ENCODE assay signal across 9 cellular contexts in the genomic region with DNA sequence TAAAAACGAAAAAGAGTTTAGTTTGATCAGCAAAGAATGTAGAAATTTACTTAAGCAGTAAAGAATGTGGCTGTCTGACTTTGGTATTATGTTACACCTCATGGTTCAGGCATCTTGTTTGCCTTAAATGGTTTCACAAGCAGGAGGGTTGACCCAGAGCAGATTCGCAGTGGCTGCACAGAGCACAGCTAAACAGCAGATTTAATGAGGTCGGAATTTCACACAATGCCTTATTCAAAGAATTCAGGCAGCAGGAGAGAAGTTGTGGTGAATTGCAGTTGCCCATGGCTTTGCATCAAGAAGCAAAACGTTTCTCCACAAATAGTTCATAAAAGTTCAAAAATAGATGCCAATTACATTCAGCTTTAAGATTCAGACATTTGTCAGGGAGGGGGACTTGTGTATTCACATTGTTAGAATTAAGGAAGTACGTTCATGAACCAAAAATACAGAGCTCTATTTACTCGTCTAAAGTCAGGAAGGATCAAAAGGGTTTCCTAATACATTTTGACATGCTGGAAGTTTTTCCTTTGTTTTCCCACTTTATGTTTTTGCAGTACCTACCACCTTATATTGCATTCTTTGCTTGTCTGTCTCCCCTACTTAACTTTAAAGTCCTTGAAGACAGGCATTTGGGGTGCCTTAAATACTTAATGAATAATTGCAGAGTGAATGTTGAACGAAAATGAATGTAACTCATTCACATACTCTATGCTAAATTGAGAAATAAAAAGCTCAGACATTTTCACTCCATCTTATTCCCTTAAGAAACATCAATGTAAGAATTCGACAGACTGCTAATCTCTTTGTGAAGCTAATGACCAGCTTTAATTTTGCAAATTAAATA.
DNase-seq lines count a peak whose midpoint lies in the region; ATAC-seq and TF ChIP-seq lines count a peak whose summit lies in the region.
"Had no signal": no experiment of that assay in that cellular context is flagged by ENCODE, and none has a peak within 500 bp of the region (broad histone marks: within the 10 kb centered on the region; RNA-seq: fewer than 3 reads in every experiment).

No MANE protein-coding gene starts in this region.

- H3K27me3 Mint-ChIP-seq in progenitor cell of endocrine pancreas, result no peaks in the 10 kb centered on the region
- no peaks in the 10 kb centered on the region for H3K27me3 Mint-ChIP-seq in activated naive CD8-positive, alpha-beta T cell treated with anti-CD3 and anti-CD28 coated beads, Interleukin-2, amount 50 U/mL, for 24 hours
- H3K27me3 Mint-ChIP-seq: central memory CD8-positive, alpha-beta T cell had no signal

- peaks cover 11% of the 10 kb centered on the region for H3K9me3 ChIP-seq in RWPE2 (ENCODE audit: severe bottlenecking)

- DNase-seq in ELR (ENCODE audit: low read depth), result peak; percentile 93
- peak; percentile 55 for DNase-seq in RWPE2 (ENCODE audit: low spot score)
- DNase-seq in globus pallidus (ENCODE audit: low spot score), result peak; percentile 26
- DNase-seq in progenitor cell of endocrine pancreas (ENCODE audit: low spot score, unreplicated experiment), result no peak
- no peak for DNase-seq in DMS153 (lab: John Stamatoyannopoulos, UW)
- DNase-seq in activated naive CD8-positive, alpha-beta T cell treated with anti-CD3 and anti-CD28 coated beads, Interleukin-2, amount 50 U/mL, for 24 hours, result no peak
- no peak for DNase-seq in stimulated activated naive CD4-positive, alpha-beta T cell treated with Interleukin-2 at 50 U/mL for 16 hours (lab: John Stamatoyannopoulos, UW)

- H3K4me1 ChIP-seq in RWPE2 (ENCODE audit: insufficient read depth, poor library complexity, severe bottlenecking), result peaks cover 23% of the 10 kb centered on the region

- peaks cover 12% of the 10 kb centered on the region for H3K36me3 Mint-ChIP-seq in progenitor cell of endocrine pancreas (ENCODE audit: insufficient read depth)
- no peaks in the 10 kb centered on the region for H3K36me3 Mint-ChIP-seq in activated naive CD8-positive, alpha-beta T cell treated with anti-CD3 and anti-CD28 coated beads, Interleukin-2, amount 50 U/mL, for 24 hours (ENCODE audit: low read depth)

- ATAC-seq in RWPE2 (ENCODE audit: low read depth) (peak; percentile 100), GM18909 (IDR thresholded peaks at IDR 0.05; ENCODE audit: poor library complexity, unreplicated experiment) (no peak)
- no peak for ATAC-seq in activated naive CD8-positive, alpha-beta T cell treated with anti-CD3 and anti-CD28 coated beads, Interleukin-2, amount 50 U/mL, for 24 hours

- H3K4me3 Mint-ChIP-seq in progenitor cell of endocrine pancreas (ENCODE audit: low read depth), result peak overlapping the region; percentile 10
- no peak overlapping the region for H3K4me3 Mint-ChIP-seq in activated naive CD8-positive, alpha-beta T cell treated with anti-CD3 and anti-CD28 coated beads, Interleukin-2, amount 50 U/mL, for 24 hours
- H3K4me3 Mint-ChIP-seq: central memory CD8-positive, alpha-beta T cell had no signal

- H3K27me3 ChIP-seq in RWPE2 (ENCODE audit: insufficient read depth, poor library complexity, severe bottlenecking), result no peaks in the 10 kb centered on the region

- H3K36me3 ChIP-seq in RWPE2 (ENCODE audit: low read depth), result no peaks in the 10 kb centered on the region

- TF ChIP-seq CTCF in RWPE2 (IDR thresholded peaks at IDR 0.05; ENCODE audit: poor library complexity, severe bottlenecking) (no peak), progenitor cell of endocrine pancreas (IDR thresholded peaks at IDR 0.05; ENCODE audit: unreplicated experiment) (no peak)

- peaks cover 20% of the 10 kb centered on the region for H3K4me1 Mint-ChIP-seq in progenitor cell of endocrine pancreas (ENCODE audit: low read depth)
- H3K4me1 Mint-ChIP-seq in activated naive CD8-positive, alpha-beta T cell treated with anti-CD3 and anti-CD28 coated beads, Interleukin-2, amount 50 U/mL, for 24 hours, result no peaks in the 10 kb centered on the region
- H3K4me1 Mint-ChIP-seq: central memory CD8-positive, alpha-beta T cell had no signal

- no peak overlapping the region for H3K4me3 ChIP-seq in RWPE2 (ENCODE audit: severe bottlenecking)

- peaks cover 26% of the 10 kb centered on the region for H3K9me3 Mint-ChIP-seq in progenitor cell of endocrine pancreas (ENCODE audit: low read depth)
- no peaks in the 10 kb centered on the region for H3K9me3 Mint-ChIP-seq in activated naive CD8-positive, alpha-beta T cell treated with anti-CD3 and anti-CD28 coated beads, Interleukin-2, amount 50 U/mL, for 24 hours

- peak overlapping the region; percentile 85 for H3K27ac ChIP-seq in RWPE2 (ENCODE audit: poor library complexity, severe bottlenecking)

- H3K27ac Mint-ChIP-seq in progenitor cell of endocrine pancreas, result peak overlapping the region; percentile 95
- no peak overlapping the region for H3K27ac Mint-ChIP-seq in activated naive CD8-positive, alpha-beta T cell treated with anti-CD3 and anti-CD28 coated beads, Interleukin-2, amount 50 U/mL, for 24 hours

Comparison
In these comparisons a context has a peak if more than half of its experiments do, and no peak if none do; other contexts are left out.
1. DNase-seq: peak in ELR (single experiment), RWPE2 (single experiment) and globus pallidus (single experiment); none in progenitor cell of endocrine pancreas (single experiment), DMS153 (single experiment), activated naive CD8-positive, alpha-beta T cell treated with anti-CD3 and anti-CD28 coated beads, Interleukin-2, amount 50 U/mL, for 24 hours (single experiment) and stimulated activated naive CD4-positive, alpha-beta T cell treated with Interleukin-2 at 50 U/mL for 16 hours (single experiment).